Comparison of ENCODE assay signal across 25 cellular contexts in the genomic region with DNA sequence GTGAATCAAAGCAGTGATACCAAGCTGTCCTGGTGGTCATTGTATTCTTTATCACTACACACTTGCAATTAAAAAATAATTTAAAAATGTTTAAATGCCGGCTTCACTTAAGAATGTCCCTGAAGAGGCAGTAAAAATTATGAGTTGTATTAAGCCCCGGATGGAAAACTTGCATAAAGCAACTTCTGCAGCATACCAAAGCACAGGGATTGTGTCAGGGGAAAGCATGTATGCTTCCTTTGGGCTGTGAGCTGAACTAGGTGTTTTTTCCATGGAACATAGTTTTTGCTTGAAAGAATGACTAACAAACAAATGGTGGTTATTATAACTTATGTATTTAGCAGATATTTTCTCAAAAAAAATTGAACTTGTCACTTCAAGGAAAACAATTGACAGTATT.
"Had no signal": no experiment of that assay in that cellular context is flagged by ENCODE, and none has a peak within 500 bp of the region (broad histone marks: within the 10 kb centered on the region; RNA-seq: fewer than 3 reads in every experiment).

No MANE protein-coding gene starts in this region.

- H3K9me3 ChIP-seq: adrenal gland, SJCRH30 had no signal

- H3K27me3 ChIP-seq: adrenal gland, brain microvascular endothelial cell, SJCRH30 had no signal

- H3K4me1 ChIP-seq: adrenal gland, SJCRH30 had no signal

- H3K36me3 ChIP-seq: adrenal gland, brain microvascular endothelial cell, SJCRH30, WERI-Rb-1 had no signal

- H3K4me3 ChIP-seq: adrenal gland, SJCRH30, SK-N-MC had no signal

- H3K27ac ChIP-seq: adrenal gland, SJCRH30, SK-N-MC, WERI-Rb-1 had no signal

- DNase-seq: activated CD4-positive, alpha-beta T cell treated with anti-CD3 and anti-CD28 coated beads for 1 hour; activated CD4-positive, alpha-beta T cell treated with anti-CD3 and anti-CD28 coated beads for 48 hours; activated CD4-positive, alpha-beta T cell treated with anti-CD3 and anti-CD28 coated beads, Interleukin-2, amount 50 U/mL, for 4 hours; activated CD4-positive, CD25-positive, alpha-beta regulatory T cell; activated CD8-positive, alpha-beta T cell treated with anti-CD3 and anti-CD28 coated beads for 36 hours; activated gamma-delta T cell; activated naive CD4-positive, alpha-beta T cell treated with Interleukin-2 at 50 U/mL for 16 hours; activated naive CD8-positive, alpha-beta T cell treated with anti-CD3 and anti-CD28 coated beads, Interleukin-2, amount 10 ng/mL, durations not matched to agents 7 days and 5 days; activated T-cell treated with anti-CD3 and anti-CD28 coated beads, Interleukin-2, amount 50 U/mL, for 24 hours; adrenal gland; anterior cingulate cortex; brain microvascular endothelial cell; central memory CD4-positive, alpha-beta T cell; Karpas-422; NCI-H1105; NCI-H1417 treated with DMSO at 0.1 percent for 48 hours; NCI-H187 treated with DMSO at 0.1 percent for 48 hours; NCI-H2081; NCI-H345; NCI-H524 treated with DMSO at 0.1 percent for 48 hours; SHP77; SJCRH30; T1000; WERI-Rb-1 had no signal
